ENCODE assay signal across 11 cellular contexts in the genomic region with DNA sequence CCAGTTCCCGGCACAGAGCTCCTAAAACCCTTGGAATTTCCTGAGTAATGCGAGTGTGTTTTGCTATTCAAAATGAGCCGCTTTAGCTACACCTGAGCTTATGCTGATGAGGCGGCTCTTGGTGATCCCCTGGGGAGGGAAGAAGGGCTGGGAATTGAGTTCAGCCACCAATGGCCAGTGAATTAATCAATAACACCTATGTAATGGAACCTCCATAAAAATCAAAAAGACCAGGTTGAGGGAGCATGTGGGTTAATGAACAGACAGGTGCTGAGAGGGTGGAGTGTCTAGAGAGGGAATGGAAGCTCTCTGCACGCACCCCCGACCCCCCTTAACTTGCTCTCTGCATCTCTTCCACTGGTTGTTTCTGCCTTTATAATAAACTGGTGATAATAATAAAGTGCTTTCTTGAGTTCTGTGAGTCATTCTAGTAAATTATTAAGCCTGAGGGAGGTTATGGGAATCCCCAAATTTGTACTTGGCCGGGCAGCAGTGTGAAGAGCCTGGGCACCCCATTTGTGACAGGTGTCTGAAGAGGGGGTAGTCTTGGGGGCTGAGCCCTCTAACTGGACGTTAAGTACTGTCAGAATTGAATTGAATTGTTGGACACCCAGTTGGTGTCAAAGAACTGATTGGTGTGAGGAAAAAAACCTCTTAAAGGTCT. TPM values are rescaled to one million over a fixed set of nuclear protein-coding genes. Genes with fewer than 3 reads are reported as not detected.
A peak's percentile ranks its signal among the peaks of the same experiment; 100 is the strongest.
DNase-seq lines count a peak whose midpoint lies in the region; ATAC-seq and TF ChIP-seq lines count a peak whose summit lies in the region.
"Had no signal": no experiment of that assay in that cellular context is flagged by ENCODE, and none has a peak within 500 bp of the region (broad histone marks: within the 10 kb centered on the region; RNA-seq: fewer than 3 reads in every experiment).

No MANE protein-coding gene starts in this region.

- H3K4me3 ChIP-seq in PC-3 (ENCODE audit: low read length) (no peak overlapping the region), neural progenitor cell (no peak overlapping the region)

- H3K79me2 ChIP-seq in PC-3 (ENCODE audit: low read length) (no peaks in the 10 kb centered on the region), neural progenitor cell (ENCODE audit: low read depth) (no peaks in the 10 kb centered on the region)

- H3K9me3 ChIP-seq in PC-3 (ENCODE audit: low read length) (no peaks in the 10 kb centered on the region), neural progenitor cell (ENCODE audit: low read depth) (no peaks in the 10 kb centered on the region)

- H3K9me3 Mint-ChIP-seq in neural progenitor cell = no peaks in the 10 kb centered on the region

- H3K36me3 Mint-ChIP-seq in neural progenitor cell = no peaks in the 10 kb centered on the region

- TF ChIP-seq POLR2A in GM18505 (IDR thresholded peaks at IDR 0.05; ENCODE audit: borderline replicate concordance, extremely low read depth, insufficient read depth, insufficient read length) = no peak

- H3K4me1 ChIP-seq in PC-3 (ENCODE audit: insufficient read depth, low read length) (peaks cover 11% of the 10 kb centered on the region), neural progenitor cell (peaks cover 13% of the 10 kb centered on the region)

- H3K4me1 Mint-ChIP-seq in neural progenitor cell = peaks cover 25% of the 10 kb centered on the region

- H3K27ac ChIP-seq in PC-3 (ENCODE audit: low read length) (peak overlapping the region; percentile 18; the same call in 1 of the 2 replicates), neural progenitor cell (no peak overlapping the region)

- no peaks in the 10 kb centered on the region for H3K9me2 ChIP-seq in PC-3 (replicated peaks; ENCODE audit: low read length)

- H3K27me3 Mint-ChIP-seq in neural progenitor cell (ENCODE audit: insufficient read depth, low read depth) = peaks cover 8% of the 10 kb centered on the region

- TF ChIP-seq CTCF in PC-3 (conservative IDR thresholded peaks at IDR 0.05; ENCODE audit: low read depth, low read length) (no peak), neural progenitor cell (IDR thresholded peaks at IDR 0.05) (no peak)

- H3F3A ChIP-seq in PC-3 (ENCODE audit: low read length, unreplicated experiment) (no peaks in the 10 kb centered on the region), neural progenitor cell (ENCODE audit: low read depth) (peaks cover 5% of the 10 kb centered on the region)

- intact Hi-C loops in PC-3 (cut with micrococcal nuclease) = no loop called here

- peak overlapping the region; percentile 52 for H3K4me3 Mint-ChIP-seq in neural progenitor cell

- no peaks in the 10 kb centered on the region for H3K36me3 ChIP-seq in PC-3 (ENCODE audit: low read depth, low read length)
- no peaks in the 10 kb centered on the region for H3K36me3 ChIP-seq in neural progenitor cell

- H3K9ac ChIP-seq in PC-3 (ENCODE audit: low read length) (no peak overlapping the region), neural progenitor cell (no peak overlapping the region)

- H2AFZ ChIP-seq in PC-3 (ENCODE audit: low read length) (0 out of 2 replicates have a peak overlapping the region, but pooled peaks have one; percentile 40), neural progenitor cell (replicated peaks) (no peak overlapping the region)

- H3K27me3 ChIP-seq in PC-3 (ENCODE audit: low read length) = no peaks in the 10 kb centered on the region
- no peaks in the 10 kb centered on the region for H3K27me3 ChIP-seq in neural progenitor cell

- H3K4me2 ChIP-seq in PC-3 (ENCODE audit: low read length) = peak overlapping the region; percentile 32; the same call in 1 of the 2 replicates
- no peak overlapping the region for H3K4me2 ChIP-seq in neural progenitor cell

- peak; percentile 52 for ATAC-seq in GM18907 (IDR thresholded peaks at IDR 0.05; ENCODE audit: unreplicated experiment)
- ATAC-seq in HG02623 (IDR thresholded peaks at IDR 0.05; ENCODE audit: unreplicated experiment) = peak; percentile 28
- ATAC-seq in PC-3 = no peak
- no peak for ATAC-seq in GM18505 (IDR thresholded peaks at IDR 0.05; ENCODE audit: unreplicated experiment)

- H3K27ac Mint-ChIP-seq in neural progenitor cell = no peak overlapping the region

- H4K20me1 ChIP-seq in PC-3 (ENCODE audit: low read length) (no peaks in the 10 kb centered on the region), neural progenitor cell (ENCODE audit: low read depth) (no peaks in the 10 kb centered on the region)

- CTCF ChIA-PET in PC-3 (lab: Charles Lee) = no interaction called here

- no TSS peak for BruUV-seq in PC-3 (replicated peaks; lab: Mats Ljungman, UMichigan)

- DNase-seq in PC-3 (no peak), neural progenitor cell (ENCODE audit: low spot score) (no peak), EL (no peak), NCI-H748 (lab: John Stamatoyannopoulos, UW; ENCODE audit: unreplicated experiment) (no peak), NCI-H1092 treated with DMSO at 0.1 percent for 48 hours (lab: John Stamatoyannopoulos, UW) (no peak)
- DNase-seq: cortex of kidney, left ventricle myocardium superior, NCI-H1930 had no signal

- POLR2A ChIA-PET in PC-3 (lab: Charles Lee; ENCODE audit: unreplicated experiment) = no interaction called here

RNA-seq across cellular contexts. Expression of a gene that starts 24.7 kb away (rescaled TPM):
- total RNA-seq in PC-3 (2014; rRNA removed) = 78.7 and 133 TPM in 2 replicates
- total RNA-seq in neural progenitor cell (ENCODE audit: low replicate concordance) = 9.4 and 14.5 TPM in 2 replicates

RNA-seq across cellular contexts. Expression of a gene that starts 36.8 kb away (rescaled TPM):
- total RNA-seq in PC-3 (2014; rRNA removed) (0.26 and 0.92 TPM in 2 replicates), neural progenitor cell (ENCODE audit: low replicate concordance) (0.59 and 0.94 TPM in 2 replicates)

Comparison
In these comparisons a context has a peak if more than half of its experiments do, and no peak if none do; other contexts are left out.
1. ATAC-seq: peak in GM18907 (single experiment) and HG02623 (single experiment); none in PC-3 (single experiment) and GM18505 (single experiment).